1 cellular context compared by ENCODE assay signal in genomic region chr6:111211411-111212030, GRCh38.
TF ChIP-seq lines count a peak whose summit lies in the region.

No MANE protein-coding gene starts in this region.

TF ChIP-seq in GM23338, 12 proteins besides CTCF, POLR2A, EP300 and RAD21 (continued from another document):
- TF ChIP-seq ZNF462 (CRISPR knock-in tag; IDR thresholded peaks at IDR 0.05): no peak
- TF ChIP-seq NANOG (IDR thresholded peaks at IDR 0.05; ENCODE audit: borderline replicate concordance): no peak
